In the genomic region with DNA sequence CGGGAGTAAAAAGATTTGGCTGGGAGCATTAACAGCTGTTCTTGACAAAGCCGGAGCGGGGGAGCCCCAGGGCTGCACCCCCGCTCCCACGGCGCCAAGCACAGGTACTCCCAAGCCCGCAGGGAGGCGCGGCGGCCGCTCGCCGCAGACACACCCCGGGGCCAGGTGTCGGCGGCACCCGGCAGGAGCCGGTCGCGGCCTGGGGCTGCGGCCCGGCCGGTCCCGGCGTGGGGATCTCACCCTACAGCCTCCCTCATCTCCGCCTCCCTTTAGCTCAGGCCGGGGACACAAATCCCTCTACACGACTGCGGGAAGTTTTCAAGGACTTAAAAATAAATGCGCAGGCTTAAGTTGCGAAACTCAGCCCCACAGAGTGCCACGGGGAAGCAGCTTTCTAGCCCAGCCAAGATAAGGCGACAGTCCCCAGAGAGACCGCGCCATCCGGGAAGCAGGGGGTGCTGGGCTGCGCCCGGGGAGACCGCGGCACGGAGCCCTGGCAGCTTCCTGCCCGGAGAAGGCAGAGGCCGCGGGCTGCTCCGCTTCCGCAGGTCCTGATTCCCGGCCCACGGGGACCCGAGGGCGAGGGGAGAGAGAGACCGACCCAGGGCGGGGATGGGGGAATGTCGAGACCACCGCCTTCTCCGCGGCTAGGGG, we compare ENCODE assay signal across 8 cellular contexts.
A peak's percentile ranks its signal among the peaks of the same experiment; 100 is the strongest.
DNase-seq lines count a peak whose midpoint lies in the region; ATAC-seq and TF ChIP-seq lines count a peak whose summit lies in the region.

No MANE protein-coding gene starts in this region.

- H3K4me3 ChIP-seq in NT2/D1 (ENCODE audit: insufficient read length, low read depth): peak overlapping the region; percentile 64
- H3K4me3 ChIP-seq in astrocyte of the cerebellum (ENCODE audit: low read depth, low read length): peak overlapping the region; percentile 95

- peaks cover 22% of the 10 kb centered on the region for H3K27me3 ChIP-seq in NT2/D1 (ENCODE audit: insufficient read depth, insufficient read length)

- peak overlapping the region; percentile 77 for H3K9ac ChIP-seq in NT2/D1 (ENCODE audit: insufficient read length, low read depth)

- TF ChIP-seq CTCF in astrocyte of the cerebellum (IDR thresholded peaks at IDR 0.05; ENCODE audit: low read depth, low read length, missing control alignments): peak; percentile 13

- H3K9me3 ChIP-seq in NT2/D1 (ENCODE audit: insufficient read depth, low read length): no peaks in the 10 kb centered on the region

- H3K4me1 ChIP-seq in NT2/D1 (ENCODE audit: insufficient read depth, insufficient read length): peaks cover 5% of the 10 kb centered on the region

- DNase-seq in COLO668 (lab: John Stamatoyannopoulos, UW; ENCODE audit: unreplicated experiment) (peak; percentile 85), NT2/D1 (ENCODE audit: low read depth, low spot score) (no peak), astrocyte of the cerebellum (ENCODE audit: low read depth) (no peak), hypothalamus (lab: John Stamatoyannopoulos, UW) (peak in 42 of 51 donors; percentile 15 to 79 (median 56)), retina (peak; percentile 92), NAMALWA (ENCODE audit: low spot score) (no peak)

- ATAC-seq in GM18909 (IDR thresholded peaks at IDR 0.05; ENCODE audit: poor library complexity, unreplicated experiment) (peak; percentile 47), HG03095 (IDR thresholded peaks at IDR 0.05; ENCODE audit: unreplicated experiment) (peak; percentile 50)

- peaks cover 4% of the 10 kb centered on the region for H3K36me3 ChIP-seq in NT2/D1 (ENCODE audit: insufficient read depth, insufficient read length, low read length)

- in situ Hi-C loops in astrocyte of the cerebellum (cut with HindIII; ENCODE audit: low sequenced_read_pairs): no loop called here

Comparison
In these comparisons a context has a peak if more than half of its experiments do, and no peak if none do; other contexts are left out.
1. DNase-seq: peak in COLO668 (single experiment), hypothalamus (42 of 51) and retina (single experiment); none in NT2/D1 (single experiment), astrocyte of the cerebellum (single experiment) and NAMALWA (single experiment).